In genomic region chr2:108534577-108535379, GRCh38 we compare ENCODE assay signal across 8 cellular contexts. TPM values are rescaled to one million over a fixed set of nuclear protein-coding genes. Genes with fewer than 3 reads are reported as not detected.
DNase-seq lines count a peak whose midpoint lies in the region; ATAC-seq and TF ChIP-seq lines count a peak whose summit lies in the region.

No MANE protein-coding gene starts in this region.

- H3K4me3 ChIP-seq in AG09309 (ENCODE audit: control insufficient read depth, low read depth, low read length) (peak overlapping the region; percentile 55), OCI-LY1 (ENCODE audit: low read depth, low read length, poor library complexity, severe bottlenecking) (peak overlapping the region; percentile 92), osteoblast (ENCODE audit: insufficient read depth, low read length) (peak overlapping the region; percentile 96), uterus (peak overlapping the region; percentile 42 to 81)

- no peaks in the 10 kb centered on the region for H3K27me3 ChIP-seq in OCI-LY1 (ENCODE audit: insufficient read depth, low read length)
- no peaks in the 10 kb centered on the region for H3K27me3 ChIP-seq in osteoblast (ENCODE audit: insufficient read depth, low read length)
- no peaks in the 10 kb centered on the region for H3K27me3 ChIP-seq in uterus

- peak overlapping the region; percentile 89 for H3K4me3 Mint-ChIP-seq in glutamatergic neuron (ENCODE audit: unreplicated experiment)

- H3K9ac ChIP-seq in OCI-LY1 (ENCODE audit: low read length), result peak overlapping the region; percentile 80

- H3K4me2 ChIP-seq in OCI-LY1 (ENCODE audit: low read length) (peak overlapping the region; percentile 92), osteoblast (ENCODE audit: insufficient read depth, low read length) (peak overlapping the region; percentile 81)

- intact Hi-C loops in uterus (cut with DNase I; ENCODE audit: low total_unique reads), result no loop called here

- no peak overlapping the region for H3K27ac ChIP-seq in OCI-LY1 (ENCODE audit: low read depth, low read length, poor library complexity, severe bottlenecking)
- H3K27ac ChIP-seq in osteoblast (ENCODE audit: low read depth, low read length), result peak overlapping the region; percentile 95
- H3K27ac ChIP-seq in uterus, result peak overlapping the region; percentile 92 to 94

- H3K27ac Mint-ChIP-seq in glutamatergic neuron (ENCODE audit: unreplicated experiment), result peak overlapping the region; percentile 56

- H3K36me3 Mint-ChIP-seq in glutamatergic neuron (ENCODE audit: unreplicated experiment), result no peaks in the 10 kb centered on the region

- H3K9me2 ChIP-seq in OCI-LY1 (ENCODE audit: low read depth, low read length), result no peaks in the 10 kb centered on the region

- H3K4me1 ChIP-seq in OCI-LY1 (ENCODE audit: insufficient read depth, low read length, severe bottlenecking) (peaks cover 28% of the 10 kb centered on the region), osteoblast (ENCODE audit: insufficient read depth, low read length) (peaks cover 23% of the 10 kb centered on the region), uterus (peaks cover 4 to 7% of the 10 kb centered on the region in 2 donors)

- ATAC-seq in GM18868 (IDR thresholded peaks at IDR 0.05; ENCODE audit: unreplicated experiment) (peak; percentile 28), HG03103 (IDR thresholded peaks at IDR 0.05; ENCODE audit: low read depth, unreplicated experiment) (peak; percentile 32)

- H4K20me1 ChIP-seq in OCI-LY1 (ENCODE audit: insufficient read depth, low read length) (no peaks in the 10 kb centered on the region), osteoblast (ENCODE audit: insufficient read depth, low read length) (peaks cover 42% of the 10 kb centered on the region)

- H3K79me2 ChIP-seq in OCI-LY1 (ENCODE audit: insufficient read depth, low read length) (peaks cover 7% of the 10 kb centered on the region), osteoblast (ENCODE audit: insufficient read depth, low read length) (peaks cover 52% of the 10 kb centered on the region)

- no peak for TF ChIP-seq POLR2A in uterus (IDR thresholded peaks at IDR 0.05)

- no peak for DNase-seq in AG09309 (ENCODE audit: low read depth)
- peak; percentile 78 for DNase-seq in activated effector memory CD4-positive, alpha-beta T cell treated with anti-CD3 and anti-CD28 coated beads, Interleukin-2, amount 50 U/mL, for 16 hours
- DNase-seq in glutamatergic neuron, result peak; percentile 64
- DNase-seq in osteoblast (ENCODE audit: insufficient read length, low spot score, missing footprints), result peak; percentile 72
- DNase-seq in uterus, result peak in 1 of 2 donors; percentile 31

- peaks cover 1% of the 10 kb centered on the region for H3K9me3 Mint-ChIP-seq in glutamatergic neuron (ENCODE audit: unreplicated experiment)

- H2AFZ ChIP-seq in OCI-LY1 (ENCODE audit: low read length) (no peak overlapping the region), osteoblast (ENCODE audit: low read length) (peak overlapping the region; percentile 84)

- H3K36me3 ChIP-seq in OCI-LY1 (ENCODE audit: insufficient read depth, low read length) (no peaks in the 10 kb centered on the region), osteoblast (ENCODE audit: insufficient read depth, low read length) (no peaks in the 10 kb centered on the region), uterus (no peaks in the 10 kb centered on the region)

- H3K9me3 ChIP-seq in OCI-LY1 (ENCODE audit: low read length) (no peaks in the 10 kb centered on the region), osteoblast (ENCODE audit: low read depth, low read length) (no peaks in the 10 kb centered on the region), uterus (no peaks in the 10 kb centered on the region)

- no peaks in the 10 kb centered on the region for H3F3A ChIP-seq in OCI-LY1 (ENCODE audit: insufficient read depth, low read length)

- H3K27me3 Mint-ChIP-seq in glutamatergic neuron (ENCODE audit: unreplicated experiment), result peaks cover 1% of the 10 kb centered on the region

- peaks cover 2% of the 10 kb centered on the region for H3K4me1 Mint-ChIP-seq in glutamatergic neuron (ENCODE audit: low read depth, unreplicated experiment)

- TF ChIP-seq CTCF in AG09309 (IDR thresholded peaks at IDR 0.05; ENCODE audit: control insufficient read depth, insufficient read depth, low read depth, low read length, missing control alignments), result no peak
- no peak for TF ChIP-seq CTCF in OCI-LY1 (IDR thresholded peaks at IDR 0.05; ENCODE audit: low read length)
- TF ChIP-seq CTCF in glutamatergic neuron (IDR thresholded peaks at IDR 0.05; ENCODE audit: partially characterized antibody, unreplicated experiment), result no peak
- no peak for TF ChIP-seq CTCF in osteoblast (IDR thresholded peaks at IDR 0.05; ENCODE audit: extremely low read depth, low read depth, low read length)
- TF ChIP-seq CTCF in uterus (IDR thresholded peaks at IDR 0.05), result no peak

RNA-seq across cellular contexts. Expression of gene LIMS1, which starts 0.5 kb away (rescaled TPM):
- total RNA-seq in glutamatergic neuron (ENCODE audit: unreplicated experiment), result 18.5 TPM
- total RNA-seq in osteoblast, result 129 and 142 TPM in 2 replicates
- total RNA-seq in uterus, result 100 to 1,000 TPM in 2 of 4 donors, 10 to 100 TPM in 2; 37.4 to 357 (median 112) TPM
